Comparison of ENCODE assay signal across 27 cellular contexts in the genomic region with DNA sequence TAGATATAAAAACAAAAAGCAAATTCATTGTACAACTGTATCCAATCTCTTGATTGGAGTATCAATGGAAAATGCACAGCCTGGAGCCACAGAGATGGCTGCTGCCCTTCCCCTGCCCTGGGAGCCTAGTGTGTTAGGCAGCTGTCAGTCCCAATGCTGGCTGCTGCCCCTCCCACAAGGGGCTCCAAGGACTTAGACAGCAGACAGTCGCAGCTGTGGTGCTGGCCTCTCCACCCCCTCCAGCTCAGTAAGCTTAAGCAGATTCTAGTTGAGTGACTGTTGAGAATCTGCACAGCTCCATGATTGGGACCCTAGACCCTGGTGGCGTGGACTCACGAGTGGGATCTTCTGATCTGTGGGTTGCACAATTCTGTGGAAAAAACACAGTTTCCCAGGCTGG.
"Had no signal": no experiment of that assay in that cellular context is flagged by ENCODE, and none has a peak within 500 bp of the region (broad histone marks: within the 10 kb centered on the region; RNA-seq: fewer than 3 reads in every experiment).

No MANE protein-coding gene starts in this region.

- H3K9me3 Mint-ChIP-seq: activated CD4-positive, alpha-beta T cell treated with anti-CD3 and anti-CD28 coated beads, Interleukin-2, amount 10 ng/mL, durations not matched to agents 7 days and 5 days; activated naive CD4-positive, alpha-beta T cell treated with anti-CD3 and anti-CD28 coated beads for 36 hours had no signal

- H3K9me3 ChIP-seq: Peyer's patch had no signal

- DNase-seq: activated CD4-positive, alpha-beta memory T cell treated with anti-CD3 and anti-CD28 coated beads for 36 hours; activated CD4-positive, alpha-beta T cell treated with anti-CD3 and anti-CD28 coated beads, Interleukin-2, amount 10 ng/mL, durations not matched to agents 7 days and 5 days; activated CD4-positive, CD25-positive, alpha-beta regulatory T cell; activated CD8-positive, alpha-beta memory T cell treated with anti-CD3 and anti-CD28 coated beads for 24 hours; activated gamma-delta T cell; activated naive CD4-positive, alpha-beta T cell treated with anti-CD3 and anti-CD28 coated beads for 36 hours; activated T-cell treated with anti-CD3 and anti-CD28 coated beads, Interleukin-2, amount 50 U/mL, for 4 hours; amygdala; MV-4-11; NCI-H1092 treated with DMSO at 0.1 percent for 48 hours; NCI-H1417 treated with DMSO at 0.1 percent for 48 hours; NCI-H1694; NCI-H2029; NCI-H2107; NCI-H2171 treated with DMSO at 0.1 percent for 48 hours; NCI-H345; NCI-H510A; NCI-H526 treated with DMSO at 0.1 percent for 48 hours; Peyer's patch; SHP77 treated with DMSO at 0.1 percent for 48 hours; T-helper 17 cell; T-helper 9 cell had no signal

- H3K4me2 ChIP-seq: KMS-11 had no signal

- H3K27ac ChIP-seq: KMS-11, Peyer's patch, RWPE1 had no signal

- H3K9ac ChIP-seq: KMS-11 had no signal

- ATAC-seq: activated T-cell treated with anti-CD3 and anti-CD28 coated beads, Interleukin-2, amount 50 U/mL, for 4 hours; T-helper 17 cell had no signal

- H3K36me3 ChIP-seq: Peyer's patch had no signal

- H3K27ac Mint-ChIP-seq: activated CD4-positive, alpha-beta memory T cell treated with anti-CD3 and anti-CD28 coated beads for 36 hours; activated CD4-positive, alpha-beta T cell treated with anti-CD3 and anti-CD28 coated beads, Interleukin-2, amount 10 ng/mL, durations not matched to agents 7 days and 5 days; activated naive CD4-positive, alpha-beta T cell treated with anti-CD3 and anti-CD28 coated beads for 36 hours; activated naive CD8-positive, alpha-beta T cell; brain; T-helper 17 cell had no signal

- H3K27me3 ChIP-seq: Peyer's patch had no signal

- H3K4me1 ChIP-seq: Peyer's patch had no signal

- H3K4me3 Mint-ChIP-seq: activated CD4-positive, alpha-beta memory T cell treated with anti-CD3 and anti-CD28 coated beads for 36 hours; activated CD4-positive, alpha-beta T cell treated with anti-CD3 and anti-CD28 coated beads, Interleukin-2, amount 10 ng/mL, durations not matched to agents 7 days and 5 days; activated naive CD4-positive, alpha-beta T cell treated with anti-CD3 and anti-CD28 coated beads for 36 hours; activated naive CD8-positive, alpha-beta T cell; activated T-cell treated with anti-CD3 and anti-CD28 coated beads, Interleukin-2, amount 50 U/mL, for 4 hours; brain; central memory CD8-positive, alpha-beta T cell; T-helper 17 cell had no signal

- H3K4me1 Mint-ChIP-seq: activated CD4-positive, alpha-beta T cell treated with anti-CD3 and anti-CD28 coated beads, Interleukin-2, amount 10 ng/mL, durations not matched to agents 7 days and 5 days; brain; central memory CD8-positive, alpha-beta T cell; T-helper 17 cell had no signal

- H3K36me3 Mint-ChIP-seq: activated CD4-positive, alpha-beta memory T cell treated with anti-CD3 and anti-CD28 coated beads for 36 hours; activated naive CD8-positive, alpha-beta T cell; brain had no signal

- H3K27me3 Mint-ChIP-seq: activated CD4-positive, alpha-beta memory T cell treated with anti-CD3 and anti-CD28 coated beads for 36 hours; activated CD4-positive, alpha-beta T cell treated with anti-CD3 and anti-CD28 coated beads, Interleukin-2, amount 10 ng/mL, durations not matched to agents 7 days and 5 days; activated naive CD8-positive, alpha-beta T cell; brain; central memory CD8-positive, alpha-beta T cell; T-helper 17 cell had no signal

- H3K4me3 ChIP-seq: Peyer's patch had no signal
